Comparison of ENCODE assay signal across 1 cellular context in the genomic region with DNA sequence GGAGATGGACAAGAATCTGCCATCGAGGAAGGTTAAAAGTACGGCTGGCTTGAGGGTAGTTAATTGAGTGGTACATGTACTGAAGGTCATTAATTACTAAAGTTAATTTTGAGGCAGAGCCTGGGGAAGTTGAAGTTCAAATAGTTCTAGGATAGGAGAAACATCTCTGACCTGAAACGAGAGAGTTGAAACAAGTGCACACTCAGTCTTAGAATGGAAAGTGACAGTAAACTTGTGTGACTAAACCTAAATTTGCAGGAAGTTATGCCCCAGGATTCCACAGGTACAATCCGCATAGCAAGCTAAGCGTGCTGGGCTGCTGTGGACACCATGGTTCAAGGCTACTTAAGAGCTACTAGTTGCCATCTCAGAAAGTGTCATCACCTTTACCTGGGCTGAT.
TF ChIP-seq lines count a peak whose summit lies in the region.

No MANE protein-coding gene starts in this region.

TF ChIP-seq in GM12878, 131 proteins besides CTCF, POLR2A, EP300 and RAD21 (continued from another document):
- TF ChIP-seq, protein P1, sequence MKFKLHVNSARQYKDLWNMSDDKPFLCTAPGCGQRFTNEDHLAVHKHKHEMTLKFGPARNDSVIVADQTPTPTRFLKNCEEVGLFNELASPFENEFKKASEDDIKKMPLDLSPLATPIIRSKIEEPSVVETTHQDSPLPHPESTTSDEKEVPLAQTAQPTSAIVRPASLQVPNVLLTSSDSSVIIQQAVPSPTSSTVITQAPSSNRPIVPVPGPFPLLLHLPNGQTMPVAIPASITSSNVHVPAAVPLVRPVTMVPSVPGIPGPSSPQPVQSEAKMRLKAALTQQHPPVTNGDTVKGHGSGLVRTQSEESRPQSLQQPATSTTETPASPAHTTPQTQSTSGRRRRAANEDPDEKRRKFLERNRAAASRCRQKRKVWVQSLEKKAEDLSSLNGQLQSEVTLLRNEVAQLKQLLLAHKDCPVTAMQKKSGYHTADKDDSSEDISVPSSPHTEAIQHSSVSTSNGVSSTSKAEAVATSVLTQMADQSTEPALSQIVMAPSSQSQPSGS (IDR thresholded peaks at IDR 0.05; ENCODE audit: low read length): no peak
- TF ChIP-seq, protein P2, sequence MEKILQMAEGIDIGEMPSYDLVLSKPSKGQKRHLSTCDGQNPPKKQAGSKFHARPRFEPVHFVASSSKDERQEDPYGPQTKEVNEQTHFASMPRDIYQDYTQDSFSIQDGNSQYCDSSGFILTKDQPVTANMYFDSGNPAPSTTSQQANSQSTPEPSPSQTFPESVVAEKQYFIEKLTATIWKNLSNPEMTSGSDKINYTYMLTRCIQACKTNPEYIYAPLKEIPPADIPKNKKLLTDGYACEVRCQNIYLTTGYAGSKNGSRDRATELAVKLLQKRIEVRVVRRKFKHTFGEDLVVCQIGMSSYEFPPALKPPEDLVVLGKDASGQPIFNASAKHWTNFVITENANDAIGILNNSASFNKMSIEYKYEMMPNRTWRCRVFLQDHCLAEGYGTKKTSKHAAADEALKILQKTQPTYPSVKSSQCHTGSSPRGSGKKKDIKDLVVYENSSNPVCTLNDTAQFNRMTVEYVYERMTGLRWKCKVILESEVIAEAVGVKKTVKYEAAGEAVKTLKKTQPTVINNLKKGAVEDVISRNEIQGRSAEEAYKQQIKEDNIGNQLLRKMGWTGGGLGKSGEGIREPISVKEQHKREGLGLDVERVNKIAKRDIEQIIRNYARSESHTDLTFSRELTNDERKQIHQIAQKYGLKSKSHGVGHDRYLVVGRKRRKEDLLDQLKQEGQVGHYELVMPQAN (conservative IDR thresholded peaks at IDR 0.05): no peak
- no peak for TF ChIP-seq MEF2A (IDR thresholded peaks at IDR 0.05; ENCODE audit: insufficient read depth, low read depth, low read length)
